Comparison of ENCODE assay signal across 8 cellular contexts in genomic region chr14:73886449-73887115, GRCh38. TPM values are rescaled to one million over a fixed set of nuclear protein-coding genes. Genes with fewer than 3 reads are reported as not detected.
DNase-seq lines count a peak whose midpoint lies in the region; TF ChIP-seq lines count a peak whose summit lies in the region.

A gene with protein sequence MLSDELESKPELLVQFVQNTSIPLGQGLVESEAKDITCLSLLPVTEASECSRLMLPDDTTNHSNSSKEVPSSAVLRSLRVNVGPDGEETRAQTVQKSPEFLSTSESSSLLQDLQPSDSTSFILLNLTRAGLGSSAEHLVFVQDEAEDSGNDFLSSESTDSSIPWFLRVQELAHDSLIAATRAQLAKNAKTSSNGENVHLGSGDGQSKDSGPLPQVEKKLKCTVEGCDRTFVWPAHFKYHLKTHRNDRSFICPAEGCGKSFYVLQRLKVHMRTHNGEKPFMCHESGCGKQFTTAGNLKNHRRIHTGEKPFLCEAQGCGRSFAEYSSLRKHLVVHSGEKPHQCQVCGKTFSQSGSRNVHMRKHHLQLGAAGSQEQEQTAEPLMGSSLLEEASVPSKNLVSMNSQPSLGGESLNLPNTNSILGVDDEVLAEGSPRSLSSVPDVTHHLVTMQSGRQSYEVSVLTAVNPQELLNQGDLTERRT (plus strand): TSS chr14:73886859. CDS start chr14:73892176, 5,317 bp downstream.

- H3K27ac Mint-ChIP-seq in nephron: peak within 1 kb of the TSS; percentile 97 to 99 (median 98)
- H3K27ac Mint-ChIP-seq in stimulated activated naive CD8-positive, alpha-beta T cell treated with anti-CD3 and anti-CD28 coated beads, Interleukin-15, Interleukin-2, amounts not matched to agents 100 ng/mL and 50 ng/mL, for 24 hours: peak within 1 kb of the TSS; percentile 98

- DNase-seq in ELF-1 (ENCODE audit: low read depth, low spot score): peak; percentile 96
- DNase-seq in H7: peak; percentile 90
- peak; percentile 96 for DNase-seq in M059J (ENCODE audit: low read depth)
- peak; percentile 94 for DNase-seq in SHP77 (lab: John Stamatoyannopoulos, UW)
- peak; percentile 74 for DNase-seq in activated effector memory CD4-positive, alpha-beta T cell treated with Interleukin-2 at 50 U/mL for 16 hours
- peak; percentile 98 for DNase-seq in fibroblast of pulmonary artery (ENCODE audit: low read depth)

- no peak for TF ChIP-seq CTCF in fibroblast of pulmonary artery (IDR thresholded peaks at IDR 0.05; ENCODE audit: low read length, missing control alignments)
- no peak for TF ChIP-seq CTCF in nephron (IDR thresholded peaks at IDR 0.05; ENCODE audit: unreplicated experiment in 3 of 3)

- peak within 1 kb of the TSS; percentile 96 to 97 (median 96) for H3K4me3 Mint-ChIP-seq in nephron
- H3K4me3 Mint-ChIP-seq in stimulated activated naive CD8-positive, alpha-beta T cell treated with anti-CD3 and anti-CD28 coated beads, Interleukin-15, Interleukin-2, amounts not matched to agents 100 ng/mL and 50 ng/mL, for 24 hours: peak within 1 kb of the TSS; percentile 85

- H3K27me3 ChIP-seq in H7 (ENCODE audit: control insufficient read depth, insufficient read depth, low read length): no peaks in the 10 kb centered on the region

- H3K36me3 ChIP-seq in H7 (replicated peaks; ENCODE audit: control insufficient read depth, insufficient read depth, low read length): no peaks in the 10 kb centered on the region

- H3K4me3 ChIP-seq in H7 (ENCODE audit: insufficient read depth, low read depth, low read length): peak within 1 kb of the TSS; percentile 81
- H3K4me3 ChIP-seq in fibroblast of pulmonary artery (replicated peaks; ENCODE audit: low read depth, low read length): peak within 1 kb of the TSS; percentile 89

- no peaks in the 10 kb centered on the region for H3K27me3 Mint-ChIP-seq in nephron (ENCODE audit: low read depth)
- H3K27me3 Mint-ChIP-seq in stimulated activated naive CD8-positive, alpha-beta T cell treated with anti-CD3 and anti-CD28 coated beads, Interleukin-15, Interleukin-2, amounts not matched to agents 100 ng/mL and 50 ng/mL, for 24 hours: no peaks in the 10 kb centered on the region

- H3K9me3 Mint-ChIP-seq in nephron: no peaks in the 10 kb centered on the region
- no peaks in the 10 kb centered on the region for H3K9me3 Mint-ChIP-seq in stimulated activated naive CD8-positive, alpha-beta T cell treated with anti-CD3 and anti-CD28 coated beads, Interleukin-15, Interleukin-2, amounts not matched to agents 100 ng/mL and 50 ng/mL, for 24 hours

- H3K4me1 Mint-ChIP-seq in nephron: peaks cover 46% of the 10 kb centered on the region
- peaks cover 52% of the 10 kb centered on the region for H3K4me1 Mint-ChIP-seq in stimulated activated naive CD8-positive, alpha-beta T cell treated with anti-CD3 and anti-CD28 coated beads, Interleukin-15, Interleukin-2, amounts not matched to agents 100 ng/mL and 50 ng/mL, for 24 hours (ENCODE audit: low read depth)

- H3K36me3 Mint-ChIP-seq in nephron (ENCODE audit: low read depth): peaks cover 3% of the 10 kb centered on the region
- H3K36me3 Mint-ChIP-seq in stimulated activated naive CD8-positive, alpha-beta T cell treated with anti-CD3 and anti-CD28 coated beads, Interleukin-15, Interleukin-2, amounts not matched to agents 100 ng/mL and 50 ng/mL, for 24 hours (ENCODE audit: low read depth): peaks cover 33% of the 10 kb centered on the region

RNA-seq across cellular contexts. Expression of the gene that starts here (rescaled TPM):
- total RNA-seq in H7 (2014; rRNA removed; shearing (Covaris generic)): 27.2 and 31.0 TPM in 2 replicates
- 85.0 and 110 TPM in 2 replicates for total RNA-seq in M059J (2014; rRNA removed; shearing (Covaris generic))

Comparison
In these comparisons a context has a peak if more than half of its experiments do, and no peak if none do; other contexts are left out.
1. Peak in every context shown above with its lines: DNase-seq and H3K4me3 ChIP-seq.